In the genomic region with DNA sequence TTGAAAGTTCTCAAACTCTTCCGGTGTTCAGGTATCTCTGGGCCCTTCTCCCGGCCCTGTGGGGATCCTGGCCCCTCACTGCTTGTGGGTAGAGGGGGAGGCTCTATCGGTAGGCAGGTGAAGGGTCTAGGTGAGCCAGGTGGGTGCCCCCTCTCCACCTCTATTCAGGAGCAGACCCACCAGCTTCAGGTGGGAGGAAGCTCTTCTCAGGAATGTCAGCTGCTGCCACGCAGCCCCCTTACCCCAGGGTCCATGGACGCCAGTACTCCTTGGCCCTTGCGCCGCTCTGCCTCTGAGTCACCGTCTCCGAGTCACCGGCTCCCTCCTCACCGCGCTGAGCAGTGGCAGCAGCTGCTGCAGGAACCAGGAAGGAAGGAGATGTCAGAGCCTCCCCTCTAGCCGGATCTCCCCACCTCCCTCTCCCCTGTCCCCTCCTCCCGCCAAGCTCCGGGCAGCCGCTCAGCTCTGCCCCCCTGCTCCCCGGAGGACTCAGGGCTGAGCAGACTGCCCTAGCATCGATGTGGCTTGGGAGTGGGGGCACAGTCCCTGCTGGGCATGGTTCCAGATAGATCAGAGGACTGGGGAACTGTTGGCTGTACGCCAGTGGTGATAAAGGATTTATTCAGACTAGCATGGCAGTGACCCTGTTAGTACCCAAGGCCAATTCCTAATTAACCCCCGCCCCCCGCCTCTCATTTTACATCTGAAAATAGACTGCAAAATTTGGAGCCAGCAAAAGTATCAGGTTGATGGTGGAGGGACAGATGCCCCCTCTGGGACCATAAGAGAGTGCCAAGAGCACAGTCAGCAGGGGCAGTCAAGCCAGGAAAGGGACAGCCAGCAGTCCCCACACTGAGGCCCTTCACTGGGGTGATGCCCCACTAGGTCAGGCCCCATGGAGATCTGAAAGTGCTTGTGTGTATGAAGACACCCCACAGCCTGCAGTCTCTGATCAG, we compare ENCODE assay signal across 1 cellular context.
TF ChIP-seq lines count a peak whose summit lies in the region.

A gene with protein sequence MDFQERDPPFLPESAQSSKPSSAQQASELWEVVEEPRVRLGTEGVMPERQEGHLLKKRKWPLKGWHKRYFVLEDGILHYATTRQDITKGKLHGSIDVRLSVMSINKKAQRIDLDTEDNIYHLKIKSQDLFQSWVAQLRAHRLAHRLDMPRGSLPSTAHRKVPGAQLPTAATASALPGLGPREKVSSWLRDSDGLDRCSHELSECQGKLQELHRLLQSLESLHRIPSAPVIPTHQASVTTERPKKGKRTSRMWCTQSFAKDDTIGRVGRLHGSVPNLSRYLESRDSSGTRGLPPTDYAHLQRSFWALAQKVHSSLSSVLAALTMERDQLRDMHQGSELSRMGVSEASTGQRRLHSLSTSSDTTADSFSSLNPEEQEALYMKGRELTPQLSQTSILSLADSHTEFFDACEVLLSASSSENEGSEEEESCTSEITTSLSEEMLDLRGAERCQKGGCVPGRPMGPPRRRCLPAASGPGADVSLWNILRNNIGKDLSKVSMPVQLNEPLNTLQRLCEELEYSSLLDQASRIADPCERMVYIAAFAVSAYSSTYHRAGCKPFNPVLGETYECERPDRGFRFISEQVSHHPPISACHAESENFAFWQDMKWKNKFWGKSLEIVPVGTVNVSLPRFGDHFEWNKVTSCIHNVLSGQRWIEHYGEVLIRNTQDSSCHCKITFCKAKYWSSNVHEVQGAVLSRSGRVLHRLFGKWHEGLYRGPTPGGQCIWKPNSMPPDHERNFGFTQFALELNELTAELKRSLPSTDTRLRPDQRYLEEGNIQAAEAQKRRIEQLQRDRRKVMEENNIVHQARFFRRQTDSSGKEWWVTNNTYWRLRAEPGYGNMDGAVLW (minus strand): TSS at position 371 of the 956 bp plus-strand sequence. CDS start 1,516 bp downstream, outside the sequence.

TF ChIP-seq in HepG2, 621 proteins besides CTCF, POLR2A, EP300 and RAD21 (continued from another document and continues in another):
- TF ChIP-seq, protein P1, sequence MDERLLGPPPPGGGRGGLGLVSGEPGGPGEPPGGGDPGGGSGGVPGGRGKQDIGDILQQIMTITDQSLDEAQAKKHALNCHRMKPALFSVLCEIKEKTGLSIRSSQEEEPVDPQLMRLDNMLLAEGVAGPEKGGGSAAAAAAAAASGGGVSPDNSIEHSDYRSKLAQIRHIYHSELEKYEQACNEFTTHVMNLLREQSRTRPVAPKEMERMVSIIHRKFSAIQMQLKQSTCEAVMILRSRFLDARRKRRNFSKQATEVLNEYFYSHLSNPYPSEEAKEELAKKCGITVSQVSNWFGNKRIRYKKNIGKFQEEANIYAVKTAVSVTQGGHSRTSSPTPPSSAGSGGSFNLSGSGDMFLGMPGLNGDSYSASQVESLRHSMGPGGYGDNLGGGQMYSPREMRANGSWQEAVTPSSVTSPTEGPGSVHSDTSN (CRISPR knock-in tag; IDR thresholded peaks at IDR 0.05) = no peak
- TF ChIP-seq ZSCAN29 (CRISPR knock-in tag; conservative IDR thresholded peaks at IDR 0.05) = no peak
- TF ChIP-seq NFRKB (IDR thresholded peaks at IDR 0.05) = no peak
- TF ChIP-seq CREB3 (CRISPR knock-in tag; IDR thresholded peaks at IDR 0.05) = no peak
- TF ChIP-seq MYNN (CRISPR knock-in tag; IDR thresholded peaks at IDR 0.05; ENCODE audit: low read depth) = no peak
- peak; percentile 47; the same call in 1 of the 2 replicates for TF ChIP-seq SOX5 (CRISPR knock-in tag; IDR thresholded peaks at IDR 0.05; ENCODE audit: borderline replicate concordance)
- TF ChIP-seq MIER3 (CRISPR knock-in tag; IDR thresholded peaks at IDR 0.05; ENCODE audit: borderline replicate concordance) = peak; percentile 72; the same call in 1 of the 2 replicates
- no peak for TF ChIP-seq GTF2F1 (IDR thresholded peaks at IDR 0.05; ENCODE audit: low read length)
- no peak for TF ChIP-seq NCOA5 (CRISPR knock-in tag; IDR thresholded peaks at IDR 0.05)
- TF ChIP-seq ZNF160 (CRISPR knock-in tag; IDR thresholded peaks at IDR 0.05) = no peak; the same call in 1 of the 2 replicates
- peak; percentile 65; the same call in 1 of the 2 replicates for TF ChIP-seq ZNF772 (CRISPR knock-in tag; IDR thresholded peaks at IDR 0.05)
- TF ChIP-seq ZFYVE20 (CRISPR knock-in tag; IDR thresholded peaks at IDR 0.05; ENCODE audit: borderline replicate concordance, low read depth) = no peak
- TF ChIP-seq ARNT2 (CRISPR knock-in tag; IDR thresholded peaks at IDR 0.05; ENCODE audit: low read depth) = no peak
- TF ChIP-seq TARDBP (CRISPR knock-in tag; IDR thresholded peaks at IDR 0.05) = peak; percentile 92; the same call in 1 of the 2 replicates
- TF ChIP-seq FOXP1 (IDR thresholded peaks at IDR 0.05) = no peak
- no peak for TF ChIP-seq FOXP1 (CRISPR knock-in tag; IDR thresholded peaks at IDR 0.05)
- no peak for TF ChIP-seq TEAD2 (CRISPR knock-in tag; IDR thresholded peaks at IDR 0.05)
- no peak for TF ChIP-seq RERE (CRISPR knock-in tag; IDR thresholded peaks at IDR 0.05; ENCODE audit: low read depth)
- TF ChIP-seq ARID4A (CRISPR knock-in tag; IDR thresholded peaks at IDR 0.05; ENCODE audit: borderline replicate concordance) = peak; percentile 97
- TF ChIP-seq CC2D1A (CRISPR knock-in tag; IDR thresholded peaks at IDR 0.05) = no peak
- no peak for TF ChIP-seq ZNF367 (CRISPR knock-in tag; IDR thresholded peaks at IDR 0.05; ENCODE audit: borderline replicate concordance)
- TF ChIP-seq ZMYM4 (CRISPR knock-in tag; IDR thresholded peaks at IDR 0.05) = peak; percentile 95
- no peak for TF ChIP-seq TRIM24 (CRISPR knock-in tag; IDR thresholded peaks at IDR 0.05)
- TF ChIP-seq ZNF501 (CRISPR knock-in tag; IDR thresholded peaks at IDR 0.05) = peak; percentile 77; the same call in 1 of the 2 replicates
- TF ChIP-seq ZNF652 (CRISPR knock-in tag; IDR thresholded peaks at IDR 0.05; ENCODE audit: borderline replicate concordance, low read depth) = peak; percentile 49; the same call in 1 of the 2 replicates
- TF ChIP-seq ZNF660 (CRISPR knock-in tag; IDR thresholded peaks at IDR 0.05; ENCODE audit: borderline replicate concordance, low read depth) = no peak
- TF ChIP-seq HNF1A (IDR thresholded peaks at IDR 0.05; ENCODE audit: low read depth) = peak; percentile 10; the same call in 1 of the 2 replicates
- TF ChIP-seq HNF1A (CRISPR knock-in tag; IDR thresholded peaks at IDR 0.05; ENCODE audit: borderline replicate concordance) = no peak
- TF ChIP-seq MIXL1 (CRISPR knock-in tag; IDR thresholded peaks at IDR 0.05) = 0 out of 2 replicates have a peak, but pooled peaks have one; percentile 50
- TF ChIP-seq ZBTB38 (CRISPR knock-in tag; IDR thresholded peaks at IDR 0.05) = peak; percentile 57; the same call in 1 of the 2 replicates
- TF ChIP-seq HNRNPL (IDR thresholded peaks at IDR 0.05; ENCODE audit: low read depth, low read length) = no peak
- peak; percentile 7; the same call in 1 of the 2 replicates for TF ChIP-seq ZNF563 (CRISPR knock-in tag; IDR thresholded peaks at IDR 0.05)
- no peak; the same call in 1 of the 2 replicates for TF ChIP-seq KDM5A (IDR thresholded peaks at IDR 0.05; ENCODE audit: borderline replicate concordance, low read length)
- TF ChIP-seq ZNF253 (CRISPR knock-in tag; IDR thresholded peaks at IDR 0.05; ENCODE audit: borderline replicate concordance) = 0 out of 2 replicates have a peak, but pooled peaks have one; percentile 36
- TF ChIP-seq PITX1 (CRISPR knock-in tag; IDR thresholded peaks at IDR 0.05) = no peak; the same call in 1 of the 2 replicates
- no peak for TF ChIP-seq ZNF567 (CRISPR knock-in tag; IDR thresholded peaks at IDR 0.05; ENCODE audit: borderline replicate concordance)
